In genomic region chr19:14478113-14478545, GRCh38 we compare ENCODE assay signal across 1 cellular context.
TF ChIP-seq lines count a peak whose summit lies in the region.

No MANE protein-coding gene starts in this region.

TF ChIP-seq in GM23338, 12 proteins besides CTCF, POLR2A, EP300 and RAD21:
- TF ChIP-seq POLR2AphosphoS5 (IDR thresholded peaks at IDR 0.05; ENCODE audit: low read depth) (no peak), EZH2 (IDR thresholded peaks at IDR 0.05; ENCODE audit: low read depth, unreplicated experiment) (no peak), ZNF331 (CRISPR knock-in tag; IDR thresholded peaks at IDR 0.05; ENCODE audit: low read depth) (no peak), ZNF462 (CRISPR knock-in tag; IDR thresholded peaks at IDR 0.05) (no peak), STAT1 (IDR thresholded peaks at IDR 0.05; ENCODE audit: unreplicated experiment) (no peak), EZH2phosphoT487 (IDR thresholded peaks at IDR 0.05; ENCODE audit: unreplicated experiment) (no peak), ETS1 (IDR thresholded peaks at IDR 0.05) (no peak)
